ENCODE assay signal across 8 cellular contexts in genomic region chr15:92617197-92618037, GRCh38. TPM values are rescaled to one million over a fixed set of nuclear protein-coding genes. Genes with fewer than 3 reads are reported as not detected.
DNase-seq lines count a peak whose midpoint lies in the region; ATAC-seq and TF ChIP-seq lines count a peak whose summit lies in the region.

No MANE protein-coding gene starts in this region.

- H3K9me3 ChIP-seq in colonic mucosa (no peaks in the 10 kb centered on the region), mucosa of stomach (ENCODE audit: control insufficient read depth, low read length) (no peaks in the 10 kb centered on the region)

- no peaks in the 10 kb centered on the region for H3K9me3 Mint-ChIP-seq in activated naive CD4-positive, alpha-beta T cell treated with anti-CD3 and anti-CD28 coated beads, Interleukin-2, amount 10 ng/mL, durations not matched to agents 7 days and 5 days
- no peaks in the 10 kb centered on the region for H3K9me3 Mint-ChIP-seq in activated CD8-positive, alpha-beta T cell treated with anti-CD3 and anti-CD28 coated beads for 36 hours

- DNase-seq in BJ (ENCODE audit: low read depth) (peak; percentile 59), NCI-H2029 treated with DMSO at 0.1 percent for 48 hours (lab: John Stamatoyannopoulos, UW) (peak; percentile 74), colonic mucosa (peak; percentile 76)
- no peak for DNase-seq in activated naive CD4-positive, alpha-beta T cell treated with anti-CD3 and anti-CD28 coated beads, Interleukin-2, amount 10 ng/mL, durations not matched to agents 7 days and 5 days
- DNase-seq in activated CD8-positive, alpha-beta T cell treated with anti-CD3 and anti-CD28 coated beads for 36 hours = no peak

- peaks cover 3% of the 10 kb centered on the region for H3K4me1 Mint-ChIP-seq in activated naive CD4-positive, alpha-beta T cell treated with anti-CD3 and anti-CD28 coated beads, Interleukin-2, amount 10 ng/mL, durations not matched to agents 7 days and 5 days
- no peaks in the 10 kb centered on the region for H3K4me1 Mint-ChIP-seq in activated CD8-positive, alpha-beta T cell treated with anti-CD3 and anti-CD28 coated beads for 36 hours (ENCODE audit: low read depth)

- intact Hi-C loops in colonic mucosa (cut with DNase I) = no loop called here
- intact Hi-C loops in activated CD8-positive, alpha-beta T cell treated with anti-CD3 and anti-CD28 coated beads for 36 hours (cut with micrococcal nuclease) = no loop called here

- no peaks in the 10 kb centered on the region for H3K27me3 Mint-ChIP-seq in activated naive CD4-positive, alpha-beta T cell treated with anti-CD3 and anti-CD28 coated beads, Interleukin-2, amount 10 ng/mL, durations not matched to agents 7 days and 5 days
- H3K27me3 Mint-ChIP-seq in activated CD8-positive, alpha-beta T cell treated with anti-CD3 and anti-CD28 coated beads for 36 hours = no peaks in the 10 kb centered on the region

- peak overlapping the region; percentile 71 for H3K27ac ChIP-seq in colonic mucosa

- no peak for ATAC-seq in HG02763 (IDR thresholded peaks at IDR 0.05; ENCODE audit: unreplicated experiment)
- ATAC-seq in activated CD8-positive, alpha-beta T cell treated with anti-CD3 and anti-CD28 coated beads for 36 hours = no peak
- no peak for ATAC-seq in GM21825 (IDR thresholded peaks at IDR 0.05; ENCODE audit: unreplicated experiment)

- H3K36me3 Mint-ChIP-seq in activated naive CD4-positive, alpha-beta T cell treated with anti-CD3 and anti-CD28 coated beads, Interleukin-2, amount 10 ng/mL, durations not matched to agents 7 days and 5 days = no peaks in the 10 kb centered on the region
- no peaks in the 10 kb centered on the region for H3K36me3 Mint-ChIP-seq in activated CD8-positive, alpha-beta T cell treated with anti-CD3 and anti-CD28 coated beads for 36 hours (ENCODE audit: low read depth)

- CTCF ChIA-PET in BJ (lab: Yijun Ruan, JAX) = interaction anchor here (0.6 to 1.3 kb wide), 2 partner anchors 33 to 97 kb away, joined by 3 read pairs; no protein-coding TSS in a partner anchor
- CTCF ChIA-PET in activated naive CD4-positive, alpha-beta T cell treated with anti-CD3 and anti-CD28 coated beads, Interleukin-2, amount 10 ng/mL, durations not matched to agents 7 days and 5 days (lab: Charles Lee) = no interaction called here
- CTCF ChIA-PET in activated CD8-positive, alpha-beta T cell treated with anti-CD3 and anti-CD28 coated beads for 36 hours (lab: Charles Lee) = no interaction called here

- no peak overlapping the region for H3K27ac Mint-ChIP-seq in activated naive CD4-positive, alpha-beta T cell treated with anti-CD3 and anti-CD28 coated beads, Interleukin-2, amount 10 ng/mL, durations not matched to agents 7 days and 5 days
- no peak overlapping the region for H3K27ac Mint-ChIP-seq in activated CD8-positive, alpha-beta T cell treated with anti-CD3 and anti-CD28 coated beads for 36 hours

- no peak overlapping the region for H3K4me3 ChIP-seq in BJ (ENCODE audit: low read depth, low read length)
- H3K4me3 ChIP-seq in colonic mucosa = no peak overlapping the region
- peak overlapping the region; percentile 2 for H3K4me3 ChIP-seq in mucosa of stomach (ENCODE audit: low read length)

- no peaks in the 10 kb centered on the region for H3K27me3 ChIP-seq in BJ (ENCODE audit: control insufficient read depth, insufficient read depth, low read length)
- no peaks in the 10 kb centered on the region for H3K27me3 ChIP-seq in colonic mucosa
- H3K27me3 ChIP-seq in mucosa of stomach (ENCODE audit: control insufficient read depth, insufficient read depth, low read length) = no peaks in the 10 kb centered on the region

- 0 out of 2 replicates have a peak, but pooled peaks cover 2% of the 10 kb centered on the region for H3K36me3 ChIP-seq in BJ (ENCODE audit: control insufficient read depth, insufficient read depth, low read length)
- no peaks in the 10 kb centered on the region for H3K36me3 ChIP-seq in colonic mucosa
- H3K36me3 ChIP-seq in mucosa of stomach (ENCODE audit: control insufficient read depth, insufficient read depth, low read length) = no peaks in the 10 kb centered on the region

- POLR2A ChIA-PET in BJ (lab: Charles Lee) = no interaction called here
- POLR2A ChIA-PET in activated CD8-positive, alpha-beta T cell treated with anti-CD3 and anti-CD28 coated beads for 36 hours (lab: Charles Lee) = no interaction called here

- no peaks in the 10 kb centered on the region for H3K4me1 ChIP-seq in colonic mucosa
- H3K4me1 ChIP-seq in mucosa of stomach (ENCODE audit: control insufficient read depth, insufficient read depth, low read length) = peaks cover 84% of the 10 kb centered on the region

- no peak overlapping the region for H3K4me3 Mint-ChIP-seq in activated naive CD4-positive, alpha-beta T cell treated with anti-CD3 and anti-CD28 coated beads, Interleukin-2, amount 10 ng/mL, durations not matched to agents 7 days and 5 days
- no peak overlapping the region for H3K4me3 Mint-ChIP-seq in activated CD8-positive, alpha-beta T cell treated with anti-CD3 and anti-CD28 coated beads for 36 hours

- H3K9ac ChIP-seq in colonic mucosa (ENCODE audit: low read depth in 2 of 2, low read length in 2 of 2) = no peak overlapping the region
- peak overlapping the region; percentile 55 for H3K9ac ChIP-seq in mucosa of stomach (ENCODE audit: low read length)

- TF ChIP-seq CTCF in BJ (IDR thresholded peaks at IDR 0.05; ENCODE audit: insufficient read depth, low read depth, low read length) = no peak
- no peak for TF ChIP-seq CTCF in colonic mucosa (IDR thresholded peaks at IDR 0.05)
- TF ChIP-seq CTCF in activated CD8-positive, alpha-beta T cell treated with anti-CD3 and anti-CD28 coated beads for 36 hours (IDR thresholded peaks at IDR 0.05) = no peak

RNA-seq across cellular contexts. Expression of gene FAM174B, which starts 38.2 kb away (rescaled TPM):
- 5.1 and 5.8 TPM in 2 replicates for polyA plus RNA-seq in BJ (2011; rRNA removed)
- polyA minus RNA-seq in BJ (2011; rRNA and poly(A)+ RNA removed) = 4.8 and 5.4 TPM in 2 replicates
- 10 to 100 TPM; 25.2 to 25.7 TPM for total RNA-seq in colonic mucosa
- 1 to 10 TPM; 2.6 to 3.0 TPM for total RNA-seq in activated CD8-positive, alpha-beta T cell treated with anti-CD3 and anti-CD28 coated beads for 36 hours

Comparison
In these comparisons a context has a peak if more than half of its experiments do, and no peak if none do; other contexts are left out.
1. DNase-seq: peak in BJ (single experiment), NCI-H2029 treated with DMSO at 0.1 percent for 48 hours (single experiment) and colonic mucosa (single experiment); none in activated naive CD4-positive, alpha-beta T cell treated with anti-CD3 and anti-CD28 coated beads, Interleukin-2, amount 10 ng/mL, durations not matched to agents 7 days and 5 days (single experiment) and activated CD8-positive, alpha-beta T cell treated with anti-CD3 and anti-CD28 coated beads for 36 hours (single experiment).
2. RNA of gene FAM174B, which starts 38.2 kb away (total RNA-seq): 25.2 to 25.7 TPM in colonic mucosa; 2.6 to 3.0 TPM in activated CD8-positive, alpha-beta T cell treated with anti-CD3 and anti-CD28 coated beads for 36 hours; every median in the first group is over 4 times any median in the second.